In the genomic region with DNA sequence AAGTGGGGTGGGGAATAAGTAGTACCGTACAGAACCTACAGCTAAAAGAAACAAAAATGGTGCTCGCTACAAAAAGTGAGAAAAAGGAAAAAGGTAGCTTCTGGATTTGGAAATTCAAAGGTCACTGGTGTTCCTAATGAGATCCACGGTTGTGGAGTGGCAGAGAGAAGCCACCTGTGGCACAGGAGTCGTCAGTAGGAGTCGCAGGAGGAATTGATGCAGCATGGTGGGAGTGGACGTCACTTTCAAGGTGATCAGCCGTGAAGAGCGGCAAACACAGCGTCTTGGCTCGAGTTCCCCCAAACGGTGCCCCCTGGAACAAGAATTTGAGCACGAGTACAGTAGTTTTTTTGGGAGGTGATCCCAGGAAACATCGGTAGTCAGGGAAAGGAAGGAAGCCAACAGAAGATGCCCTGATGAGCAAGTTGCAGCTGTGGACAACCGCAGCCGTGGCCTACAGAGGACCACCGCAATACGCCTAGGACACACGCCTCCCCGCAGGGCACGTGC, we compare ENCODE assay signal across 8 cellular contexts. TPM values are rescaled to one million over a fixed set of nuclear protein-coding genes. Genes with fewer than 3 reads are reported as not detected.
A peak's percentile ranks its signal among the peaks of the same experiment; 100 is the strongest.
DNase-seq lines count a peak whose midpoint lies in the region; ATAC-seq and TF ChIP-seq lines count a peak whose summit lies in the region.

No MANE protein-coding gene starts in this region.

- H3K27me3 ChIP-seq in BJ (ENCODE audit: control insufficient read depth, insufficient read depth, low read length) (no peaks in the 10 kb centered on the region), HUES6 (ENCODE audit: control insufficient read depth, insufficient read depth, low read length) (peaks cover 9% of the 10 kb centered on the region), iPS-15b (ENCODE audit: control insufficient read depth, insufficient read depth, low read length) (peaks cover 22% of the 10 kb centered on the region)

- CTCF ChIA-PET in BJ (lab: Yijun Ruan, JAX): interaction anchor here (0.6 to 2.2 kb wide), 21 partner anchors 11 to 740 kb away, joined by 3 to 11 read pairs (median 4); partner anchors contain the start of gene CHCHD5

- ATAC-seq in activated T-cell treated with anti-CD3 and anti-CD28 coated beads, Interleukin-2, amount 50 U/mL, for 72 hours (replicated peaks in 1 of 2): no peak
- no peak for ATAC-seq in GM18870 (IDR thresholded peaks at IDR 0.05; ENCODE audit: unreplicated experiment)

- H3K9ac ChIP-seq in HUES6 (ENCODE audit: low read length) (no peak overlapping the region), iPS-15b (ENCODE audit: low read depth, low read length) (no peak overlapping the region)

- no peaks in the 10 kb centered on the region for H3K27me3 Mint-ChIP-seq in activated T-cell treated with anti-CD3 and anti-CD28 coated beads, Interleukin-2, amount 50 U/mL, for 72 hours (ENCODE audit: low read depth)

- H3K4me3 Mint-ChIP-seq in activated T-cell treated with anti-CD3 and anti-CD28 coated beads, Interleukin-2, amount 50 U/mL, for 72 hours: peak overlapping the region; percentile 91 to 95

- H3K4me3 ChIP-seq in BJ (ENCODE audit: low read depth, low read length): peak overlapping the region; percentile 88
- peak overlapping the region; percentile 85 for H3K4me3 ChIP-seq in HUES6 (ENCODE audit: low read depth, low read length)
- peak overlapping the region; percentile 79 for H3K4me3 ChIP-seq in iPS-15b (ENCODE audit: low read depth, low read length)

- H3K9me3 Mint-ChIP-seq in activated T-cell treated with anti-CD3 and anti-CD28 coated beads, Interleukin-2, amount 50 U/mL, for 72 hours: no peaks in the 10 kb centered on the region

- H3K36me3 Mint-ChIP-seq in activated T-cell treated with anti-CD3 and anti-CD28 coated beads, Interleukin-2, amount 50 U/mL, for 72 hours (ENCODE audit: insufficient read depth in 2 of 2): peaks cover 2 to 6% of the 10 kb centered on the region in 2 donors

- H3K4me1 ChIP-seq in HUES6 (ENCODE audit: control insufficient read depth, insufficient read depth, low read length) (peaks cover 14% of the 10 kb centered on the region), iPS-15b (ENCODE audit: control insufficient read depth, insufficient read depth, low read length) (peaks cover 7% of the 10 kb centered on the region)

- H3K27ac Mint-ChIP-seq in activated T-cell treated with anti-CD3 and anti-CD28 coated beads, Interleukin-2, amount 50 U/mL, for 72 hours: peak overlapping the region; percentile 90

- no peak for DNase-seq in BJ (ENCODE audit: low read depth)
- DNase-seq in activated T-cell treated with anti-CD3 and anti-CD28 coated beads, Interleukin-2, amount 50 U/mL, for 72 hours: peak in 1 of 2 donors; percentile 22
- peak; percentile 9 to 19 for DNase-seq in stimulated activated CD4-positive, alpha-beta T cell treated with anti-CD3 and anti-CD28 coated beads, Interleukin-4, amount 100 ng/mL, for 4 hours
- DNase-seq in KBM-7: no peak
- no peak for DNase-seq in AG08396 (ENCODE audit: low spot score)

- H3K9me3 ChIP-seq in HUES6 (ENCODE audit: control insufficient read depth, insufficient read depth, low read depth, low read length) (no peaks in the 10 kb centered on the region), iPS-15b (ENCODE audit: control insufficient read depth, insufficient read depth, low read length) (no peaks in the 10 kb centered on the region)

- H3K27ac ChIP-seq in HUES6 (ENCODE audit: low read depth, low read length): no peak overlapping the region

- POLR2A ChIA-PET in BJ (lab: Charles Lee): interaction anchor here (0.6 kb wide), 1 partner anchor 25 kb away, joined by 12 read pairs; no protein-coding TSS in a partner anchor

- peaks cover 41% of the 10 kb centered on the region for H3K4me1 Mint-ChIP-seq in activated T-cell treated with anti-CD3 and anti-CD28 coated beads, Interleukin-2, amount 50 U/mL, for 72 hours (ENCODE audit: low read depth)

- H3K36me3 ChIP-seq in BJ (ENCODE audit: control insufficient read depth, insufficient read depth, low read length) (no peaks in the 10 kb centered on the region), HUES6 (ENCODE audit: control insufficient read depth, insufficient read depth, low read length) (peaks cover 5% of the 10 kb centered on the region), iPS-15b (ENCODE audit: control insufficient read depth, insufficient read depth, low read length) (no peaks in the 10 kb centered on the region)

- in situ Hi-C loops in KBM-7 (cut with MboI; ENCODE audit: low pct_unique_long_range_greater_than_20kb, low sequenced_read_pairs): no loop called here

- TF ChIP-seq CTCF in BJ (IDR thresholded peaks at IDR 0.05; ENCODE audit: insufficient read depth, low read depth, low read length): no peak

RNA-seq across cellular contexts. Expression of gene TTL, which starts 1.4 kb away (rescaled TPM):
- 11.1 and 19.0 TPM in 2 replicates for polyA plus RNA-seq in BJ (2011; rRNA removed)
- 27.1 and 27.4 TPM in 2 replicates for polyA minus RNA-seq in BJ (2011; rRNA and poly(A)+ RNA removed)
- total RNA-seq in activated T-cell treated with anti-CD3 and anti-CD28 coated beads, Interleukin-2, amount 50 U/mL, for 72 hours: 10 to 100 TPM; 28.8 to 32.5 TPM

RNA-seq across cellular contexts. Expression of gene RGPD8, which starts 47.1 kb away (rescaled TPM):
- 0.97 and 1.8 TPM in 2 replicates for polyA plus RNA-seq in BJ (2011; rRNA removed)
- 1.5 and 1.6 TPM in 2 replicates for polyA minus RNA-seq in BJ (2011; rRNA and poly(A)+ RNA removed)
- total RNA-seq in activated T-cell treated with anti-CD3 and anti-CD28 coated beads, Interleukin-2, amount 50 U/mL, for 72 hours: 10 to 100 TPM in 1 of 2 donors, 1 to 10 TPM in 1; 7.0 to 25.2 TPM

Comparison
In these comparisons a context has a peak if more than half of its experiments do, and no peak if none do; other contexts are left out.
1. DNase-seq: peak in stimulated activated CD4-positive, alpha-beta T cell treated with anti-CD3 and anti-CD28 coated beads, Interleukin-4, amount 100 ng/mL, for 4 hours (2 of 2); none in BJ (single experiment), KBM-7 (single experiment) and AG08396 (single experiment).
2. Peak in every context shown above with its lines, with median percentiles within 50 percentile points of each other: H3K4me3 ChIP-seq.